In the genomic region with DNA sequence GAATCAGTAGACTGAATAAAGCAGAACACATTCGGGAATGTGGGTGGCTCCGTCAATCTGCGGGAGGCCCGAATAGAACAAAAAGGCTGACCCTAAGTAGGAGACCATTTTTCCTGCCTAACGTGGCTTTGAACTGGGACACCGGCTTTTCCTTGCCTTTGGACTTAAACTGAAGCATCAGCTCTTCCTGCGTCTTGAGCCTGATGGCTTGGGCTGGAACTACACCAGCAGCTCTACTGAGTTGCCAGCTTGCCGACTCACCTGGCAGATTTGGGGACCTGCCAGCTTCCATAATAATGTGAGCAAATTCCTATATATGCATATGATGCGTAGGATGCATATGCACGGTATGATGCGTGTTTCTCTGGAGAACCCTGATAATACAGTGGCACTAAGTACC, we compare ENCODE assay signal across 21 cellular contexts.
"Had no signal": no experiment of that assay in that cellular context is flagged by ENCODE, and none has a peak within 500 bp of the region (broad histone marks: within the 10 kb centered on the region; RNA-seq: fewer than 3 reads in every experiment).

No MANE protein-coding gene starts in this region.

- H3K4me1 Mint-ChIP-seq: central memory CD8-positive, alpha-beta T cell had no signal

- H3K36me3 Mint-ChIP-seq: activated naive CD4-positive, alpha-beta T cell treated with anti-CD3 and anti-CD28 coated beads, Interleukin-2, amount 50 U/mL, for 24 hours; immature natural killer cell; naive thymus-derived CD4-positive, alpha-beta T cell had no signal

- H3K9me3 ChIP-seq: breast epithelium, suprapubic skin, tibial artery, upper lobe of right lung had no signal

- H3K4me3 ChIP-seq: breast epithelium, spleen, suprapubic skin, tibial artery, upper lobe of right lung had no signal

- H3K36me3 ChIP-seq: breast epithelium had no signal

- ATAC-seq: activated naive CD8-positive, alpha-beta T cell treated with anti-CD3 and anti-CD28 coated beads, Interleukin-2, amount 50 U/mL, for 24 hours; naive thymus-derived CD4-positive, alpha-beta T cell; right cardiac atrium; upper lobe of right lung had no signal

- DNase-seq: activated CD4-positive, alpha-beta T cell treated with anti-CD3 and anti-CD28 coated beads for 4 hours; activated CD4-positive, alpha-beta T cell treated with anti-CD3 and anti-CD28 coated beads, Interleukin-2, amount 50 U/mL, for 4 hours; activated CD8-positive, alpha-beta memory T cell treated with anti-CD3 and anti-CD28 coated beads, Interleukin-2, amount 50 U/mL, for 4 hours; activated naive CD8-positive, alpha-beta T cell treated with anti-CD3 and anti-CD28 coated beads, Interleukin-2, amount 50 U/mL, for 24 hours; activated T-cell treated with anti-CD3 and anti-CD28 coated beads, Interleukin-2, amount 50 U/mL, for 24 hours; effector CD8-positive, alpha-beta T cell; hippocampal formation; immature natural killer cell; midbrain; naive thymus-derived CD4-positive, alpha-beta T cell; right cardiac atrium; spleen; stimulated activated naive CD4-positive, alpha-beta T cell; tibial artery; upper lobe of right lung had no signal

- H3K9ac ChIP-seq: parathyroid adenoma had no signal

- H3K27ac Mint-ChIP-seq: activated naive CD4-positive, alpha-beta T cell treated with anti-CD3 and anti-CD28 coated beads, Interleukin-2, amount 50 U/mL, for 24 hours; activated naive CD8-positive, alpha-beta T cell treated with anti-CD3 and anti-CD28 coated beads, Interleukin-2, amount 50 U/mL, for 24 hours; activated T-cell treated with anti-CD3 and anti-CD28 coated beads, Interleukin-2, amount 50 U/mL, for 24 hours; activated T-helper 2 cell treated with anti-CD3 and anti-CD28 coated beads, Interferon-gamma antibody, Interleukin-2, Interleukin-4, amounts not matched to agents 10 μg/mL and 5 μg/mL and 100 μg/mL, durations not matched to agents 14 hours and 24 hours and 36 hours; immature natural killer cell; naive thymus-derived CD4-positive, alpha-beta T cell had no signal

- H2AFZ ChIP-seq: parathyroid adenoma had no signal

- H3K27me3 ChIP-seq: suprapubic skin, tibial artery, upper lobe of right lung had no signal

- H3K27ac ChIP-seq: breast epithelium, parathyroid adenoma, suprapubic skin, tibial artery, upper lobe of right lung had no signal

- H3K9me3 Mint-ChIP-seq: activated naive CD4-positive, alpha-beta T cell treated with anti-CD3 and anti-CD28 coated beads, Interleukin-2, amount 50 U/mL, for 24 hours; central memory CD8-positive, alpha-beta T cell; immature natural killer cell had no signal

- H3K4me3 Mint-ChIP-seq: activated naive CD4-positive, alpha-beta T cell treated with anti-CD3 and anti-CD28 coated beads, Interleukin-2, amount 50 U/mL, for 24 hours; activated naive CD8-positive, alpha-beta T cell treated with anti-CD3 and anti-CD28 coated beads, Interleukin-2, amount 50 U/mL, for 24 hours; activated T-cell treated with anti-CD3 and anti-CD28 coated beads, Interleukin-2, amount 50 U/mL, for 24 hours; central memory CD8-positive, alpha-beta T cell; immature natural killer cell; naive thymus-derived CD4-positive, alpha-beta T cell had no signal

- H3K4me1 ChIP-seq: breast epithelium, parathyroid adenoma had no signal

- H3K79me2 ChIP-seq: parathyroid adenoma had no signal
